ENCODE assay signal across 1 cellular context in the genomic region with DNA sequence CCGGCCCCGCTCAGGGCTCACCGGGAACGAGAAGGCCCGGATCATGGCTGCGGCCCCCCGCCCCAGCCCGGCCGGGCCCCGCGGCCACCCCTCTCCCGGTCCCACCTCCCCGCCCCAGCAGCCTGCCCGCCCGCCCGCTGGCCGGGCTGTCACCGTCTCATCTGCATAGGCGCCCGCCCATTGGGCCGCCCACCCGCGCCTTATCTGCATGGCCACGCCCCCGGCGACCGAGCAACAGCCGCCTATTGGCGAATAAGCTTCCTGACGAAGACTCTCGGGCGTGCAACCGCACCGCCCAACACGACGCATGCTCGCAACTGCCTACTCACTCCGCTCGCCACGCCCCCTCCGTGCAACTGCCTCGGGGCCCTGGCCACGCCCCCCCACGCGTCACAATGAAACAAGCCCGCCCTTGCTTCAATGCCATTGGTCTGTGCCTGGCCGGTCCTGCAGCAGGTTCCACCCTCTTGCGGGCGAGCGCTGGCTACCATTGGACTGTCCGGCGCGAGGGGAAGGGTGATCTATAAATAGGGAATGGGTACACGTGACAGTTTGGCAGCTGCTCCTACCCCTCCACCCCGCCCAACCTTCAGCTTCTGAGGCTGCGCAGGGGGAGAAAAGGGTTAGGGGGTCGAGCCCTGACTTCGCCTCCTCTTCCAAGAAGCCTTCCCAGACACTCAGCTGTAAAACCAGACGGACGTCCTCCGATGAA.
TF ChIP-seq lines count a peak whose summit lies in the region.

A gene with protein sequence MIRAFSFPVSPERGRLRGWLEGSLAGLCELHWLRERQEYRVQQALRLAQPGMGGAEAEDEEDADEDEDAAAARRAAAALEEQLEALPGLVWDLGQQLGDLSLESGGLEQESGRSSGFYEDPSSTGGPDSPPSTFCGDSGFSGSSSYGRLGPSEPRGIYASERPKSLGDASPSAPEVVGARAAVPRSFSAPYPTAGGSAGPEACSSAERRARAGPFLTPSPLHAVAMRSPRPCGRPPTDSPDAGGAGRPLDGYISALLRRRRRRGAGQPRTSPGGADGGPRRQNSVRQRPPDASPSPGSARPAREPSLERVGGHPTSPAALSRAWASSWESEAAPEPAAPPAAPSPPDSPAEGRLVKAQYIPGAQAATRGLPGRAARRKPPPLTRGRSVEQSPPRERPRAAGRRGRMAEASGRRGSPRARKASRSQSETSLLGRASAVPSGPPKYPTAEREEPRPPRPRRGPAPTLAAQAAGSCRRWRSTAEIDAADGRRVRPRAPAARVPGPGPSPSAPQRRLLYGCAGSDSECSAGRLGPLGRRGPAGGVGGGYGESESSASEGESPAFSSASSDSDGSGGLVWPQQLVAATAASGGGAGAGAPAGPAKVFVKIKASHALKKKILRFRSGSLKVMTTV (minus strand): TSS at position 163 of the 712 bp plus-strand sequence. CDS start 118 bp downstream, at position 45.

TF ChIP-seq in WTC11, 78 proteins besides CTCF, POLR2A, EP300 and RAD21 (continued from another document):
- TF ChIP-seq, protein P1, sequence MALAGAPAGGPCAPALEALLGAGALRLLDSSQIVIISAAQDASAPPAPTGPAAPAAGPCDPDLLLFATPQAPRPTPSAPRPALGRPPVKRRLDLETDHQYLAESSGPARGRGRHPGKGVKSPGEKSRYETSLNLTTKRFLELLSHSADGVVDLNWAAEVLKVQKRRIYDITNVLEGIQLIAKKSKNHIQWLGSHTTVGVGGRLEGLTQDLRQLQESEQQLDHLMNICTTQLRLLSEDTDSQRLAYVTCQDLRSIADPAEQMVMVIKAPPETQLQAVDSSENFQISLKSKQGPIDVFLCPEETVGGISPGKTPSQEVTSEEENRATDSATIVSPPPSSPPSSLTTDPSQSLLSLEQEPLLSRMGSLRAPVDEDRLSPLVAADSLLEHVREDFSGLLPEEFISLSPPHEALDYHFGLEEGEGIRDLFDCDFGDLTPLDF (CRISPR knock-in tag; IDR thresholded peaks at IDR 0.05): no peak
- TF ChIP-seq JUN (CRISPR knock-in tag; IDR thresholded peaks at IDR 0.05) (no peak), GTF2I (CRISPR knock-in tag; conservative IDR thresholded peaks at IDR 0.05) (no peak), KAT7 (CRISPR knock-in tag; IDR thresholded peaks at IDR 0.05; ENCODE audit: borderline replicate concordance) (no peak), TEAD1 (CRISPR knock-in tag; IDR thresholded peaks at IDR 0.05) (no peak), SP1 (CRISPR knock-in tag; conservative IDR thresholded peaks at IDR 0.05) (peak; percentile 95)
- TF ChIP-seq, protein P2, sequence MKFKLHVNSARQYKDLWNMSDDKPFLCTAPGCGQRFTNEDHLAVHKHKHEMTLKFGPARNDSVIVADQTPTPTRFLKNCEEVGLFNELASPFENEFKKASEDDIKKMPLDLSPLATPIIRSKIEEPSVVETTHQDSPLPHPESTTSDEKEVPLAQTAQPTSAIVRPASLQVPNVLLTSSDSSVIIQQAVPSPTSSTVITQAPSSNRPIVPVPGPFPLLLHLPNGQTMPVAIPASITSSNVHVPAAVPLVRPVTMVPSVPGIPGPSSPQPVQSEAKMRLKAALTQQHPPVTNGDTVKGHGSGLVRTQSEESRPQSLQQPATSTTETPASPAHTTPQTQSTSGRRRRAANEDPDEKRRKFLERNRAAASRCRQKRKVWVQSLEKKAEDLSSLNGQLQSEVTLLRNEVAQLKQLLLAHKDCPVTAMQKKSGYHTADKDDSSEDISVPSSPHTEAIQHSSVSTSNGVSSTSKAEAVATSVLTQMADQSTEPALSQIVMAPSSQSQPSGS (CRISPR knock-in tag; IDR thresholded peaks at IDR 0.05; ENCODE audit: borderline replicate concordance, low read depth): no peak
- TF ChIP-seq, protein P3, sequence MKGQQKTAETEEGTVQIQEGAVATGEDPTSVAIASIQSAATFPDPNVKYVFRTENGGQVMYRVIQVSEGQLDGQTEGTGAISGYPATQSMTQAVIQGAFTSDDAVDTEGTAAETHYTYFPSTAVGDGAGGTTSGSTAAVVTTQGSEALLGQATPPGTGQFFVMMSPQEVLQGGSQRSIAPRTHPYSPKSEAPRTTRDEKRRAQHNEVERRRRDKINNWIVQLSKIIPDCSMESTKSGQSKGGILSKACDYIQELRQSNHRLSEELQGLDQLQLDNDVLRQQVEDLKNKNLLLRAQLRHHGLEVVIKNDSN (CRISPR knock-in tag; IDR thresholded peaks at IDR 0.05): peak; percentile 89
- TF ChIP-seq, protein P4, sequence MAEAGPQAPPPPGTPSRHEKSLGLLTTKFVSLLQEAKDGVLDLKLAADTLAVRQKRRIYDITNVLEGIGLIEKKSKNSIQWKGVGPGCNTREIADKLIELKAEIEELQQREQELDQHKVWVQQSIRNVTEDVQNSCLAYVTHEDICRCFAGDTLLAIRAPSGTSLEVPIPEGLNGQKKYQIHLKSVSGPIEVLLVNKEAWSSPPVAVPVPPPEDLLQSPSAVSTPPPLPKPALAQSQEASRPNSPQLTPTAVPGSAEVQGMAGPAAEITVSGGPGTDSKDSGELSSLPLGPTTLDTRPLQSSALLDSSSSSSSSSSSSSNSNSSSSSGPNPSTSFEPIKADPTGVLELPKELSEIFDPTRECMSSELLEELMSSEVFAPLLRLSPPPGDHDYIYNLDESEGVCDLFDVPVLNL (CRISPR knock-in tag; IDR thresholded peaks at IDR 0.05; ENCODE audit: borderline replicate concordance, low read depth): no peak
- TF ChIP-seq, protein P5, sequence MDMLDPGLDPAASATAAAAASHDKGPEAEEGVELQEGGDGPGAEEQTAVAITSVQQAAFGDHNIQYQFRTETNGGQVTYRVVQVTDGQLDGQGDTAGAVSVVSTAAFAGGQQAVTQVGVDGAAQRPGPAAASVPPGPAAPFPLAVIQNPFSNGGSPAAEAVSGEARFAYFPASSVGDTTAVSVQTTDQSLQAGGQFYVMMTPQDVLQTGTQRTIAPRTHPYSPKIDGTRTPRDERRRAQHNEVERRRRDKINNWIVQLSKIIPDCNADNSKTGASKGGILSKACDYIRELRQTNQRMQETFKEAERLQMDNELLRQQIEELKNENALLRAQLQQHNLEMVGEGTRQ (CRISPR knock-in tag; IDR thresholded peaks at IDR 0.05): peak; percentile 90
TF ChIP-seq in WTC11: peak in this region for 7.
